Comparison of ENCODE assay signal across 8 cellular contexts in genomic region chr15:26082069-26082832, GRCh38.
A peak's percentile ranks its signal among the peaks of the same experiment; 100 is the strongest.
DNase-seq lines count a peak whose midpoint lies in the region; ATAC-seq, FAIRE-seq and TF ChIP-seq lines count a peak whose summit lies in the region.

No MANE protein-coding gene starts in this region.

- peak overlapping the region; percentile 74 for H3K4me2 ChIP-seq in MM.1S (ENCODE audit: low read depth, low read length)

- no peaks in the 10 kb centered on the region for H3K4me1 ChIP-seq in MM.1S (ENCODE audit: low read length)
- peaks cover 0 to 21% (median 0%) of the 10 kb centered on the region in 3 donors for H3K4me1 ChIP-seq in gastroesophageal sphincter
- peaks cover 9% of the 10 kb centered on the region for H3K4me1 ChIP-seq in neuron (ENCODE audit: insufficient read depth, low read length)
- H3K4me1 ChIP-seq in stomach smooth muscle (ENCODE audit: control insufficient read depth, insufficient read depth, low read length), result peaks cover 12% of the 10 kb centered on the region

- H3F3A ChIP-seq in MM.1S (ENCODE audit: insufficient read depth, low read length), result no peaks in the 10 kb centered on the region

- no peaks in the 10 kb centered on the region for H3K9me3 Mint-ChIP-seq in activated naive CD4-positive, alpha-beta T cell treated with anti-CD3 and anti-CD28 coated beads, Interleukin-2, amount 10 ng/mL, durations not matched to agents 7 days and 5 days

- FAIRE-seq in H54 (lab: Jason Lieb, UNC), result no peak

- ATAC-seq in gastroesophageal sphincter, result peak; percentile 99

- H3K9me3 ChIP-seq in MM.1S (replicated peaks; ENCODE audit: insufficient read depth, low read length), result no peaks in the 10 kb centered on the region
- no peaks in the 10 kb centered on the region for H3K9me3 ChIP-seq in gastroesophageal sphincter
- H3K9me3 ChIP-seq in neuron (ENCODE audit: low read length), result no peaks in the 10 kb centered on the region
- H3K9me3 ChIP-seq in stomach smooth muscle (ENCODE audit: control insufficient read depth in 2 of 2, low read length in 2 of 2), result no peaks in the 10 kb centered on the region

- H3K27me3 ChIP-seq in MM.1S (replicated peaks; ENCODE audit: insufficient read depth, low read length), result no peaks in the 10 kb centered on the region
- H3K27me3 ChIP-seq in gastroesophageal sphincter, result no peaks in the 10 kb centered on the region
- H3K27me3 ChIP-seq in neuron (ENCODE audit: insufficient read depth, low read length), result no peaks in the 10 kb centered on the region
- no peaks in the 10 kb centered on the region for H3K27me3 ChIP-seq in stomach smooth muscle (ENCODE audit: control insufficient read depth in 1 of 2, insufficient read depth in 2 of 2, low read length in 2 of 2)

- 0% methylated on average over 4 to 17 of the region's 44 CpGs for WGBS in gastroesophageal sphincter (ENCODE audit: low coverage in 1 of 2), 2 donors

- H3K27ac ChIP-seq in MM.1S (ENCODE audit: low read length) (peak overlapping the region; percentile 66), gastroesophageal sphincter (peak overlapping the region; percentile 75 to 95 (median 90)), stomach smooth muscle (ENCODE audit: low read length) (peak overlapping the region; percentile 88)

- no peaks in the 10 kb centered on the region for H4K20me1 ChIP-seq in MM.1S (ENCODE audit: insufficient read depth, low read length)

- H3K36me3 ChIP-seq in MM.1S (replicated peaks; ENCODE audit: insufficient read depth, low read length) (no peaks in the 10 kb centered on the region), gastroesophageal sphincter (no peaks in the 10 kb centered on the region), neuron (ENCODE audit: insufficient read depth, low read length) (no peaks in the 10 kb centered on the region), stomach smooth muscle (ENCODE audit: control insufficient read depth in 2 of 2, insufficient read depth in 2 of 2, low read length in 2 of 2) (no peaks in the 10 kb centered on the region)

- H3K9ac ChIP-seq in MM.1S (ENCODE audit: low read length) (peak overlapping the region; percentile 66; the same call in 1 of the 2 replicates), stomach smooth muscle (ENCODE audit: low read length in 2 of 2) (peak overlapping the region; percentile 75 to 80)

- H3K4me3 Mint-ChIP-seq in activated naive CD4-positive, alpha-beta T cell treated with anti-CD3 and anti-CD28 coated beads, Interleukin-2, amount 10 ng/mL, durations not matched to agents 7 days and 5 days, result peak overlapping the region; percentile 77

- H3K4me3 ChIP-seq in MM.1S (ENCODE audit: low read length) (peak overlapping the region; percentile 70), gastroesophageal sphincter (peak overlapping the region; percentile 70 to 79), neuron (ENCODE audit: low read length) (peak overlapping the region; percentile 92), stomach smooth muscle (ENCODE audit: low read length in 2 of 2) (peak overlapping the region; percentile 67 to 90)

- no peak for TF ChIP-seq EP300 in gastroesophageal sphincter (IDR thresholded peaks at IDR 0.05)

- no peaks in the 10 kb centered on the region for H3K79me2 ChIP-seq in MM.1S (ENCODE audit: low read length)

- no peaks in the 10 kb centered on the region for H3K9me2 ChIP-seq in MM.1S (replicated peaks; ENCODE audit: insufficient read depth, low read length)

- H3K27ac Mint-ChIP-seq in activated naive CD4-positive, alpha-beta T cell treated with anti-CD3 and anti-CD28 coated beads, Interleukin-2, amount 10 ng/mL, durations not matched to agents 7 days and 5 days, result peak overlapping the region; percentile 95

- CTCF ChIA-PET in activated naive CD4-positive, alpha-beta T cell treated with anti-CD3 and anti-CD28 coated beads, Interleukin-2, amount 10 ng/mL, durations not matched to agents 7 days and 5 days (lab: Charles Lee), result no interaction called here

- peaks cover 3% of the 10 kb centered on the region for H3K36me3 Mint-ChIP-seq in activated naive CD4-positive, alpha-beta T cell treated with anti-CD3 and anti-CD28 coated beads, Interleukin-2, amount 10 ng/mL, durations not matched to agents 7 days and 5 days

- peak overlapping the region; percentile 81 for H2AFZ ChIP-seq in MM.1S (ENCODE audit: low read length)
- peak overlapping the region; percentile 98 for H2AFZ ChIP-seq in neuron (ENCODE audit: low read depth, low read length)

- peaks cover 19% of the 10 kb centered on the region for H3K27me3 Mint-ChIP-seq in activated naive CD4-positive, alpha-beta T cell treated with anti-CD3 and anti-CD28 coated beads, Interleukin-2, amount 10 ng/mL, durations not matched to agents 7 days and 5 days

- peak; percentile 65 for TF ChIP-seq POLR2A in H54 (IDR thresholded peaks at IDR 0.05; ENCODE audit: low read depth, low read length)
- TF ChIP-seq POLR2A in gastroesophageal sphincter (IDR thresholded peaks at IDR 0.05), result peak; percentile 67 to 68

- in situ Hi-C loops in SK-MEL-5 (cut with HindIII; ENCODE audit: low pct_unique_long_range_greater_than_20kb, low sequenced_read_pairs), result loop anchor here (25.0 kb wide), 1 partner anchor 195 kb away; no protein-coding TSS in a partner anchor

- TF ChIP-seq CTCF in MM.1S (IDR thresholded peaks at IDR 0.05; ENCODE audit: low read length), result no peak
- TF ChIP-seq CTCF in gastroesophageal sphincter (IDR thresholded peaks at IDR 0.05), result peak in 1 of 4 experiments; percentile 21

- DNase-seq in EL, result peak; percentile 95
- DNase-seq in H54 (ENCODE audit: insufficient read length, low spot score), result peak; percentile 79
- peak; percentile 93 for DNase-seq in MM.1S
- peak; percentile 97 for DNase-seq in SK-MEL-5 (ENCODE audit: low read depth, low spot score)
- peak; percentile 96 for DNase-seq in activated naive CD4-positive, alpha-beta T cell treated with anti-CD3 and anti-CD28 coated beads, Interleukin-2, amount 10 ng/mL, durations not matched to agents 7 days and 5 days

- peaks cover 23% of the 10 kb centered on the region for H3K4me1 Mint-ChIP-seq in activated naive CD4-positive, alpha-beta T cell treated with anti-CD3 and anti-CD28 coated beads, Interleukin-2, amount 10 ng/mL, durations not matched to agents 7 days and 5 days

Comparison
In these comparisons a context has a peak if more than half of its experiments do, and no peak if none do; other contexts are left out.
1. Peak in every context shown above with its lines: DNase-seq, ATAC-seq, H3K4me3 ChIP-seq and H3K27ac ChIP-seq.